In the genomic region with DNA sequence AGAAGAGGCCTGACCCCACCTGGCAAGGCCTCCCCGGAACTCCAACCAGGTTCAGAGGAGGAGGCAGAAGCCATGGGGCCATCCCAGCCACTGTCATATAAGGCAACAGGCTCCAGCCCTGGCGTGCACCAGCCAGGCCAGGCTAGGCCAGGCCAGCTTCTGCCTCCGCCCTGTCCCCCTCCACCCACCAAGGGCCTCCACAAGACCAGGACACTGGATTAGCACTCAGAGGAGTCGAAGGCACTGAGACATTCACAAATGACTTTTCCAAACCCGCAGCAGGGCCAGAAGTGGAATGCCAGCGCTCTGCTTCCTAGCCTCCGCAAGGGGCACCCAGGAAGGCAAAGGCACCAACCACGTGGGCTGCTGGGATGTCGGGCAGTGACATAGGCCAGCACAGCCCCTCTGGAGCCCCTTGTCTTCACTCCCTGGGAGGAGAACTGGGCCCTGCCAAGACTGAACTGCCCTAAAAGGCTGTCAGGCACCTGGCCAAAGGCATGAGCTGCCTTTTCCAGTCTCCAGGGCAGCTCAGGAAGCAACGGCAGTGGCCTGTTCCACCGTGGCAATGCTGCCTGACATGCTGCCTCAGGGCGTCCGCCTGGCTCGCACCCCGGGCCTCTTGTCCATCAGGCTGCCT, we compare ENCODE assay signal across 8 cellular contexts. TPM values are rescaled to one million over a fixed set of nuclear protein-coding genes. Genes with fewer than 3 reads are reported as not detected.
DNase-seq lines count a peak whose midpoint lies in the region; ATAC-seq and TF ChIP-seq lines count a peak whose summit lies in the region.

No MANE protein-coding gene starts in this region.

- H4K20me1 ChIP-seq in smooth muscle cell (ENCODE audit: low read depth): no peaks in the 10 kb centered on the region

- peak overlapping the region; percentile 90 for H3K27ac ChIP-seq in HUES48 (ENCODE audit: low read depth, low read length)
- peak overlapping the region; percentile 69 for H3K27ac ChIP-seq in colonic mucosa
- H3K27ac ChIP-seq in layer of hippocampus (ENCODE audit: low read depth, low read length): peak overlapping the region; percentile 74
- peak overlapping the region; percentile 81 for H3K27ac ChIP-seq in smooth muscle cell (ENCODE audit: low read depth)

- no peak for TF ChIP-seq CTCF in colonic mucosa (IDR thresholded peaks at IDR 0.05)
- TF ChIP-seq CTCF in smooth muscle cell (IDR thresholded peaks at IDR 0.05; ENCODE audit: borderline replicate concordance, insufficient read depth, poor library complexity, severe bottlenecking): no peak

- H2AFZ ChIP-seq in smooth muscle cell (ENCODE audit: low read depth): peak overlapping the region; percentile 66

- H3K9ac ChIP-seq in HUES48 (ENCODE audit: low read depth, low read length) (no peak overlapping the region), colonic mucosa (ENCODE audit: low read depth in 2 of 2, low read length in 2 of 2) (peak overlapping the region in 1 of 2 donors; percentile 16), smooth muscle cell (ENCODE audit: low read depth) (no peak overlapping the region)

- no peaks in the 10 kb centered on the region for H3K27me3 ChIP-seq in HUES48 (ENCODE audit: control insufficient read depth, insufficient read depth, low read length)
- no peaks in the 10 kb centered on the region for H3K27me3 ChIP-seq in colonic mucosa
- no peaks in the 10 kb centered on the region for H3K27me3 ChIP-seq in layer of hippocampus (ENCODE audit: control insufficient read depth, insufficient read depth, low read length)
- no peaks in the 10 kb centered on the region for H3K27me3 ChIP-seq in smooth muscle cell (ENCODE audit: low read depth)

- DNase-seq in colonic mucosa (peak; percentile 52), smooth muscle cell (lab: John Stamatoyannopoulos, UW; ENCODE audit: unreplicated experiment) (peak; percentile 74), HPDE6-E6E7 (ENCODE audit: extremely low spot score) (no peak)

- no peak for ATAC-seq in HG02798 (IDR thresholded peaks at IDR 0.05; ENCODE audit: poor library complexity, unreplicated experiment)
- no peak for ATAC-seq in GM18511 (IDR thresholded peaks at IDR 0.05; ENCODE audit: unreplicated experiment)
- no peak for ATAC-seq in HG03280 (IDR thresholded peaks at IDR 0.05; ENCODE audit: unreplicated experiment)

- H3F3A ChIP-seq in smooth muscle cell (ENCODE audit: low read depth): no peaks in the 10 kb centered on the region

- intact Hi-C loops in colonic mucosa (cut with DNase I): no loop called here

- peak overlapping the region; percentile 80 for H3K4me2 ChIP-seq in smooth muscle cell

- WGBS in smooth muscle cell (ENCODE audit: low lambda C conversion rate): 36% methylated on average over 15 of the region's 15 CpGs

- H3K4me3 ChIP-seq in HUES48 (ENCODE audit: low read depth, low read length): no peak overlapping the region
- H3K4me3 ChIP-seq in colonic mucosa: no peak overlapping the region
- H3K4me3 ChIP-seq in smooth muscle cell: no peak overlapping the region

- no peaks in the 10 kb centered on the region for H3K79me2 ChIP-seq in smooth muscle cell (ENCODE audit: low read depth)

- H3K36me3 ChIP-seq in HUES48 (ENCODE audit: control insufficient read depth, insufficient read depth, low read length): no peaks in the 10 kb centered on the region
- no peaks in the 10 kb centered on the region for H3K36me3 ChIP-seq in colonic mucosa
- H3K36me3 ChIP-seq in smooth muscle cell (ENCODE audit: low read depth): no peaks in the 10 kb centered on the region

- H3K9me3 ChIP-seq in HUES48 (ENCODE audit: control insufficient read depth, insufficient read depth, low read length) (no peaks in the 10 kb centered on the region), colonic mucosa (no peaks in the 10 kb centered on the region), smooth muscle cell (replicated peaks; ENCODE audit: low read depth) (no peaks in the 10 kb centered on the region)

- H3K4me1 ChIP-seq in HUES48 (ENCODE audit: control insufficient read depth, insufficient read depth, low read length) (peaks cover 26% of the 10 kb centered on the region), colonic mucosa (no peaks in the 10 kb centered on the region), smooth muscle cell (ENCODE audit: low read depth) (peaks cover 21% of the 10 kb centered on the region)

RNA-seq across cellular contexts. Expression of gene SEMA4C, which starts 37.6 kb away (rescaled TPM):
- 10 to 100 TPM; 13.0 to 17.2 TPM for total RNA-seq in colonic mucosa
- 41.0 and 42.0 TPM in 2 replicates for total RNA-seq in smooth muscle cell
- polyA plus RNA-seq in smooth muscle cell: 39.3 and 40.7 TPM in 2 replicates

RNA-seq across cellular contexts. Expression of gene ANKRD39, which starts 49.7 kb away (rescaled TPM):
- total RNA-seq in colonic mucosa (10 to 100 TPM; 12.4 to 18.7 TPM), smooth muscle cell (7.9 and 9.6 TPM in 2 replicates)
- 16.5 and 19.1 TPM in 2 replicates for polyA plus RNA-seq in smooth muscle cell
